Comparison of ENCODE assay signal across 8 cellular contexts in genomic region chr2:96870631-96871255, GRCh38. TPM values are rescaled to one million over a fixed set of nuclear protein-coding genes. Genes with fewer than 3 reads are reported as not detected.
DNase-seq lines count a peak whose midpoint lies in the region; ATAC-seq lines count a peak whose summit lies in the region.

No MANE protein-coding gene starts in this region.

- peak; percentile 25 for DNase-seq in DMS114 treated with DMSO at 0.1 percent for 48 hours (lab: John Stamatoyannopoulos, UW; ENCODE audit: unreplicated experiment)
- peak; percentile 78 for DNase-seq in NCI-H510A treated with DMSO at 0.1 percent for 48 hours (lab: John Stamatoyannopoulos, UW)
- DNase-seq in activated naive CD4-positive, alpha-beta T cell treated with Interleukin-2 at 50 U/mL for 16 hours = peak; percentile 65
- DNase-seq in left cardiac atrium = peak; percentile 61
- DNase-seq in retina = peak; percentile 79
- no peak for DNase-seq in GOT3 (lab: John Stamatoyannopoulos, UW)
- no peak for DNase-seq in cerebellum (ENCODE audit: low spot score)

- intact Hi-C loops in left cardiac atrium (cut with DNase I) = loop anchor here in 1 of 2 donors (2.0 kb wide), 1 partner anchor 42 kb away; no protein-coding TSS in a partner anchor

- ATAC-seq in left cardiac atrium (no peak), GM21367 (IDR thresholded peaks at IDR 0.05; ENCODE audit: unreplicated experiment) (no peak)

RNA-seq across cellular contexts. Expression of gene SEMA4C, which starts 0.9 kb away (rescaled TPM):
- total RNA-seq in left cardiac atrium (10 to 100 TPM; 22.1 to 24.8 TPM), cerebellum (51.0 TPM)

RNA-seq across cellular contexts. Expression of gene ANKRD39, which starts 12.9 kb away (rescaled TPM):
- total RNA-seq in left cardiac atrium (10 to 100 TPM; 11.9 to 12.4 TPM), cerebellum (13.2 TPM)

RNA-seq across cellular contexts. Expression of gene ANKRD23, which starts 26.9 kb away (rescaled TPM):
- total RNA-seq in left cardiac atrium = 10 to 100 TPM; 18.4 to 24.7 TPM
- 8.0 TPM for total RNA-seq in cerebellum

RNA-seq across cellular contexts. Expression of gene CNNM3, which starts 54.7 kb away (rescaled TPM):
- total RNA-seq in left cardiac atrium = 10 to 100 TPM in 1 of 2 donors, 1 to 10 TPM in 1; 9.6 to 10.3 TPM
- total RNA-seq in cerebellum = 16.1 TPM

Comparison
In these comparisons a context has a peak if more than half of its experiments do, and no peak if none do; other contexts are left out.
1. DNase-seq: peak in DMS114 treated with DMSO at 0.1 percent for 48 hours (single experiment), NCI-H510A treated with DMSO at 0.1 percent for 48 hours (single experiment), activated naive CD4-positive, alpha-beta T cell treated with Interleukin-2 at 50 U/mL for 16 hours (single experiment), left cardiac atrium (single experiment) and retina (single experiment); none in GOT3 (single experiment) and cerebellum (single experiment).